Comparison of ENCODE assay signal across 15 cellular contexts in genomic region chr1:21514245-21514644, GRCh38. TPM values are rescaled to one million over a fixed set of nuclear protein-coding genes. Genes with fewer than 3 reads are reported as not detected.
A peak's percentile ranks its signal among the peaks of the same experiment; 100 is the strongest.
DNase-seq lines count a peak whose midpoint lies in the region; ATAC-seq and TF ChIP-seq lines count a peak whose summit lies in the region.
"Had no signal": no experiment of that assay in that cellular context is flagged by ENCODE, and none has a peak within 500 bp of the region (broad histone marks: within the 10 kb centered on the region; RNA-seq: fewer than 3 reads in every experiment).

No MANE protein-coding gene starts in this region.

- peaks cover 13% of the 10 kb centered on the region for H3K27me3 Mint-ChIP-seq in central memory CD8-positive, alpha-beta T cell

- H3K36me3 Mint-ChIP-seq in central memory CD8-positive, alpha-beta T cell (ENCODE audit: insufficient read depth): no peaks in the 10 kb centered on the region

- no peaks in the 10 kb centered on the region for H3K9me3 ChIP-seq in BE2C
- H3K9me3 ChIP-seq in upper lobe of left lung: no peaks in the 10 kb centered on the region

- H3K27ac ChIP-seq in upper lobe of left lung: peak overlapping the region in 2 of 4 donors; percentile 71 to 76
- H3K27ac ChIP-seq: epithelial cell of prostate had no signal

- no peaks in the 10 kb centered on the region for H3K36me3 ChIP-seq in BE2C
- no peaks in the 10 kb centered on the region for H3K36me3 ChIP-seq in upper lobe of left lung

- TF ChIP-seq CTCF in GM12864 (IDR thresholded peaks at IDR 0.05; ENCODE audit: low read depth, low read length, missing control alignments) (no peak), BE2C (IDR thresholded peaks at IDR 0.05; ENCODE audit: low read depth, low read length) (no peak), upper lobe of left lung (IDR thresholded peaks at IDR 0.05) (no peak)

- no peaks in the 10 kb centered on the region for H3K9me3 Mint-ChIP-seq in central memory CD8-positive, alpha-beta T cell
- H3K9me3 Mint-ChIP-seq: activated CD4-positive, alpha-beta T cell treated with anti-CD3 and anti-CD28 coated beads, Interleukin-2, amount 10 ng/mL, durations not matched to agents 24 days and 14 days; stimulated activated naive CD8-positive, alpha-beta T cell treated with anti-CD3 and anti-CD28 coated beads, Interleukin-15, Interleukin-2, amounts not matched to agents 100 ng/mL and 50 ng/mL, for 24 hours had no signal

- H3K4me1 ChIP-seq in BE2C: no peaks in the 10 kb centered on the region
- peaks cover 0 to 45% (median 25%) of the 10 kb centered on the region in 4 donors for H3K4me1 ChIP-seq in upper lobe of left lung

- H3K27ac Mint-ChIP-seq in central memory CD8-positive, alpha-beta T cell (ENCODE audit: low read depth): no peak overlapping the region
- H3K27ac Mint-ChIP-seq: activated CD4-positive, alpha-beta T cell treated with anti-CD3 and anti-CD28 coated beads, Interleukin-2, amount 10 ng/mL, durations not matched to agents 24 days and 14 days; stimulated activated naive CD8-positive, alpha-beta T cell treated with anti-CD3 and anti-CD28 coated beads, Interleukin-15, Interleukin-2, amounts not matched to agents 100 ng/mL and 50 ng/mL, for 24 hours had no signal

- TF ChIP-seq POLR2A in upper lobe of left lung (IDR thresholded peaks at IDR 0.05): no peak

- 68 to 81% methylated on average over 3 to 5 of the region's 5 CpGs for WGBS in upper lobe of left lung, 2 donors

- H3K4me3 ChIP-seq in GM12864 (ENCODE audit: low read depth, low read length) (no peak overlapping the region), BE2C (ENCODE audit: low read depth, low read length) (no peak overlapping the region), upper lobe of left lung (no peak overlapping the region)

- peaks cover 8% of the 10 kb centered on the region for H3K4me1 Mint-ChIP-seq in central memory CD8-positive, alpha-beta T cell
- H3K4me1 Mint-ChIP-seq: activated CD4-positive, alpha-beta T cell treated with anti-CD3 and anti-CD28 coated beads, Interleukin-2, amount 10 ng/mL, durations not matched to agents 24 days and 14 days had no signal

- DNase-seq in GM12864 (ENCODE audit: low read depth) (peak; percentile 43), 8988T (no peak), BE2C (no peak), upper lobe of left lung (no peak), NCI-H2196 treated with DMSO at 0.1 percent for 48 hours (lab: John Stamatoyannopoulos, UW; ENCODE audit: unreplicated experiment) (no peak)
- DNase-seq in central memory CD8-positive, alpha-beta T cell (ENCODE audit: low spot score in 2 of 2): no peak
- DNase-seq: activated CD4-positive, alpha-beta T cell treated with anti-CD3 and anti-CD28 coated beads, Interleukin-2, amount 10 ng/mL, durations not matched to agents 24 days and 14 days; C1 segment of cervical spinal cord; stimulated activated CD4-positive, alpha-beta T cell treated with anti-CD3 and anti-CD28 coated beads, Interleukin-2, amount 100 ng/mL, for 24 hours; SW 1271 had no signal

- H3K27me3 ChIP-seq in BE2C (no peaks in the 10 kb centered on the region), upper lobe of left lung (peaks cover 0 to 2% (median 0%) of the 10 kb centered on the region in 4 donors)

- ATAC-seq in GM19455 (IDR thresholded peaks at IDR 0.05; ENCODE audit: unreplicated experiment): peak; percentile 52
- peak; percentile 73 for ATAC-seq in HG03196 (IDR thresholded peaks at IDR 0.05; ENCODE audit: unreplicated experiment)
- ATAC-seq in central memory CD8-positive, alpha-beta T cell (replicated peaks; ENCODE audit: extremely low read depth, poor library complexity, severe bottlenecking): peak; percentile 58
- no peak for ATAC-seq in upper lobe of left lung (ENCODE audit: low FRiP score in 2 of 2)

- TF ChIP-seq EP300 in upper lobe of left lung (IDR thresholded peaks at IDR 0.05): no peak

- no peak overlapping the region for H3K4me3 Mint-ChIP-seq in central memory CD8-positive, alpha-beta T cell
- H3K4me3 Mint-ChIP-seq: activated CD4-positive, alpha-beta T cell treated with anti-CD3 and anti-CD28 coated beads, Interleukin-2, amount 10 ng/mL, durations not matched to agents 24 days and 14 days; stimulated activated naive CD8-positive, alpha-beta T cell treated with anti-CD3 and anti-CD28 coated beads, Interleukin-15, Interleukin-2, amounts not matched to agents 100 ng/mL and 50 ng/mL, for 24 hours had no signal

RNA-seq across cellular contexts. Expression of gene ALPL, which starts 5.0 kb away (rescaled TPM):
- 0.43 TPM for polyA plus RNA-seq in BE2C (2012; ENCODE audit: insufficient read depth, insufficient read length, low read depth)
- 100 to 1,000 TPM in 4 of 6 donors, 10 to 100 TPM in 2; 72.3 to 327 (median 182) TPM for total RNA-seq in upper lobe of left lung
- total RNA-seq: activated CD4-positive, alpha-beta T cell treated with anti-CD3 and anti-CD28 coated beads, Interleukin-2, amount 10 ng/mL, durations not matched to agents 24 days and 14 days; bronchial epithelial cell had no signal

Comparison
In these comparisons a context has a peak if more than half of its experiments do, and no peak if none do; other contexts are left out.
1. ATAC-seq: peak in GM19455 (single experiment), HG03196 (single experiment) and central memory CD8-positive, alpha-beta T cell (single experiment); none in upper lobe of left lung (0 of 2).